20 cellular contexts compared by ENCODE assay signal in the genomic region with DNA sequence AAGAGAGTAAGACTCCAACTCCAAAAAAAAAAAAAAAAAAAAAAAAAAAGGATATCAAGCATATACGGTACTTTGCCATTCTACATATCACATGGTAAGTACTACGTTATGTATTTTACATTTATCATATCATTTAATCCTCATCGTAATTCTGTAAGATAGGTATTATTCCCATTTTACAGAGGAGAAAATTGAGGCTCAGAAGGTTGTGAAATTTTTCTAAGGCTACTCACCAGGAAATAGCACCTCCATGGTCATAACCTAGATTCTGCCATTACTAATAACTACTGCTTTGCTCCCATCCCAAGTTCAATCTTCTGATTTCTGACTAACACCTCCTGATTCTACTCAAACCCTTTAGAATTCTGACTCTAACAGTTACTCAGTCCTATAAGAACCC.
"Had no signal": no experiment of that assay in that cellular context is flagged by ENCODE, and none has a peak within 500 bp of the region (broad histone marks: within the 10 kb centered on the region; RNA-seq: fewer than 3 reads in every experiment).

No MANE protein-coding gene starts in this region.

- H3K4me3 Mint-ChIP-seq: endodermal cell, natural killer cell, neural progenitor cell had no signal

- H3K27ac ChIP-seq: coronary artery, neural progenitor cell, ovary, stomach, thoracic aorta, transverse colon had no signal

- H3K9me3 Mint-ChIP-seq: natural killer cell had no signal

- H3K4me2 ChIP-seq: neural progenitor cell, smooth muscle cell had no signal

- H3K27me3 ChIP-seq: neural progenitor cell, ovary, stomach, transverse colon had no signal

- H3K27ac Mint-ChIP-seq: endodermal cell, natural killer cell, neural progenitor cell had no signal

- H3K36me3 ChIP-seq: neural progenitor cell, ovary, stomach, thoracic aorta, transverse colon had no signal

- H3K9me3 ChIP-seq: ovary, transverse colon had no signal

- ATAC-seq: left lobe of liver, mucosa of descending colon, natural killer cell, right cardiac atrium had no signal

- H3K4me3 ChIP-seq: coronary artery, mucosa of descending colon, neural progenitor cell, ovary, smooth muscle cell, stomach, thoracic aorta, transverse colon had no signal

- H3K4me1 ChIP-seq: neural progenitor cell, transverse colon had no signal

- H3K9ac ChIP-seq: neural progenitor cell had no signal

- DNase-seq: effector CD4-positive, alpha-beta T cell; endodermal cell; islet precursor cell; mammary epithelial cell; mucosa of descending colon; natural killer cell; nucleus accumbens; ovary; right cardiac atrium; stimulated activated CD4-positive, alpha-beta T cell treated with anti-CD3 and anti-CD28 coated beads, Interleukin-2, amount 100 ng/mL, for 48 hours; stimulated activated CD8-positive, alpha-beta memory T cell treated with anti-CD3 and anti-CD28 coated beads, Interleukin-4, amount 100 ng/mL, for 48 hours; stimulated activated naive CD4-positive, alpha-beta T cell; stomach; substantia nigra; transverse colon had no signal

- H3K4me1 Mint-ChIP-seq: neural progenitor cell had no signal

- H2AFZ ChIP-seq: neural progenitor cell had no signal
